Comparison of ENCODE assay signal across 23 cellular contexts in the genomic region with DNA sequence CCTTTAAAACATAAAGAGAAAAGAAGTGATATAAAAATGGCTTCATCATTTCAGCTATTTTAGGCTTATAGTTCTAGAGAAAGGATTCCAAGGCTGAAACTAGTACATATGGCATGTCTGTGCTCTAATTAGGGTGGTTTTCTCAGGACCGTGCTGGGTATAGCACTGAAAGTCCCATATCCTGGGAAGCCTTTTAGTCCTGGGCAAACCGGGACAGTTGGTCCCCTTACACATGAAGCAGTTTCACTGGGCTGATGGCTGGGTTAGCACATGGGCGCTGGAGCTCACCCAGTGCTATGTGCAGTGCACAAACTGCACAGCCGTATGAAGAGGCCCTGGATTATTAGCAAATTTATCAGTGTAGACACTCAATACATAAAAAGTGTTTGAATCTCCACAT.
"Had no signal": no experiment of that assay in that cellular context is flagged by ENCODE, and none has a peak within 500 bp of the region (broad histone marks: within the 10 kb centered on the region; RNA-seq: fewer than 3 reads in every experiment).

No MANE protein-coding gene starts in this region.

- H3K4me3 ChIP-seq: ovary, psoas muscle, right lobe of liver, sigmoid colon, stomach, thoracic aorta, thyroid gland, tibial nerve, upper lobe of left lung, vagina had no signal

- H3K9me3 ChIP-seq: ovary, psoas muscle, right lobe of liver, thoracic aorta, thyroid gland, vagina had no signal

- H3K4me1 ChIP-seq: psoas muscle, right lobe of liver, sigmoid colon, stomach, thyroid gland, tibial nerve, vagina had no signal

- DNase-seq: natural killer cell; occipital lobe; ovary; posterior cingulate gyrus; psoas muscle; right cardiac atrium; right lobe of liver; sigmoid colon; small intestine; stimulated activated CD4-positive, alpha-beta T cell treated with anti-CD3 and anti-CD28 coated beads, Interleukin-15, amount 100 ng/mL, for 24 hours; stimulated activated CD4-positive, alpha-beta T cell treated with anti-CD3 and anti-CD28 coated beads, Interleukin-2, amount 100 ng/mL, for 24 hours; stimulated activated CD4-positive, alpha-beta T cell treated with anti-CD3 and anti-CD28 coated beads, Interleukin-2, amount 100 ng/mL, for 48 hours; stimulated activated CD4-positive, alpha-beta T cell treated with anti-CD3 and anti-CD28 coated beads, Interleukin-4, amount 100 ng/mL, for 24 hours; stimulated activated naive B cell treated with anti-CD40 and anti-IgM and Interleukin-4, amounts not matched to agents 10 μg/mL and 1 μg/mL and 100 μg/mL, for 72 hours; stimulated activated naive CD4-positive, alpha-beta T cell treated with Interleukin-2 at 50 U/mL for 16 hours; stomach; thyroid gland; trophoblast cell; upper lobe of left lung had no signal

- H3K36me3 ChIP-seq: ovary, right lobe of liver, sigmoid colon, stomach, thoracic aorta, thyroid gland, upper lobe of left lung, vagina had no signal

- H2AFZ ChIP-seq: parathyroid adenoma had no signal

- H3K27ac ChIP-seq: ovary, parathyroid adenoma, psoas muscle, right lobe of liver, sigmoid colon, stomach, thoracic aorta, thyroid gland, tibial nerve, upper lobe of left lung, vagina had no signal

- H3K9ac ChIP-seq: parathyroid adenoma had no signal

- H3K27me3 ChIP-seq: ovary, right lobe of liver, sigmoid colon, stomach, thyroid gland, tibial nerve, upper lobe of left lung, vagina had no signal
